21 cellular contexts compared by ENCODE assay signal in genomic region chr16:64172652-64173051, GRCh38.
DNase-seq lines count a peak whose midpoint lies in the region; TF ChIP-seq lines count a peak whose summit lies in the region.
"Had no signal": no experiment of that assay in that cellular context is flagged by ENCODE, and none has a peak within 500 bp of the region (broad histone marks: within the 10 kb centered on the region; RNA-seq: fewer than 3 reads in every experiment).

No MANE protein-coding gene starts in this region.

- H3K36me3 ChIP-seq in KMS-11 (ENCODE audit: insufficient read depth), result no peaks in the 10 kb centered on the region
- no peaks in the 10 kb centered on the region; the same call in 1 of the 2 replicates for H3K36me3 ChIP-seq in OCI-LY7 (ENCODE audit: insufficient read depth, low read length)
- H3K36me3 ChIP-seq: HAP-1 had no signal

- intact Hi-C loops in OCI-LY7 (cut with micrococcal nuclease; ENCODE audit: unreplicated experiment) (no loop called here), lower leg skin (cut with DNase I; ENCODE audit: low total_unique reads) (no loop called here)

- H3K9ac ChIP-seq in KMS-11, result no peak overlapping the region; the same call in 1 of the 2 replicates

- H3K27ac ChIP-seq in KMS-11 (peak overlapping the region; percentile 22; the same call in 1 of the 2 replicates), OCI-LY7 (ENCODE audit: low read depth, low read length, poor library complexity, severe bottlenecking) (no peak overlapping the region), cingulate gyrus (ENCODE audit: low read depth, low read length) (peak overlapping the region; percentile 4)
- H3K27ac ChIP-seq: 22Rv1, C4-2B had no signal

- TF ChIP-seq POLR2A in lower leg skin (IDR thresholded peaks at IDR 0.05), result no peak

- H3K9me3 ChIP-seq in OCI-LY7 (ENCODE audit: low read length), result peaks cover 15% of the 10 kb centered on the region; the same call in 1 of the 2 replicates
- H3K9me3 ChIP-seq: HAP-1 had no signal

- TF ChIP-seq CTCF in KMS-11 (conservative IDR thresholded peaks at IDR 0.05; ENCODE audit: low read depth, low read length), result no peak
- TF ChIP-seq CTCF in OCI-LY7 (conservative IDR thresholded peaks at IDR 0.05; ENCODE audit: low read length), result no peak
- no peak for TF ChIP-seq CTCF in lower leg skin (IDR thresholded peaks at IDR 0.05)

- H3K4me3 ChIP-seq in KMS-11 (IDR thresholded peaks at IDR 0.05; ENCODE audit: insufficient read depth, low read depth, low read length) (no peak overlapping the region), OCI-LY7 (ENCODE audit: low read depth, low read length, poor library complexity, severe bottlenecking) (peak overlapping the region; percentile 35), lower leg skin (ENCODE audit: low read depth, poor library complexity, severe bottlenecking) (no peak overlapping the region)
- H3K4me3 ChIP-seq: GM12878, GM23338, HAP-1 had no signal

- H3K4me2 ChIP-seq in KMS-11 (peak overlapping the region; percentile 70), OCI-LY7 (ENCODE audit: low read length) (peak overlapping the region; percentile 60)
- H3K4me2 ChIP-seq: GM23338 had no signal

- no peaks in the 10 kb centered on the region for H4K20me1 ChIP-seq in KMS-11 (ENCODE audit: insufficient read depth)
- H4K20me1 ChIP-seq in OCI-LY7 (ENCODE audit: insufficient read depth, low read length), result no peaks in the 10 kb centered on the region

- H3K4me1 ChIP-seq in KMS-11 (ENCODE audit: low read depth, poor library complexity, severe bottlenecking) (peaks cover 22% of the 10 kb centered on the region), OCI-LY7 (ENCODE audit: insufficient read depth, low read length, poor library complexity, severe bottlenecking) (peaks cover 14% of the 10 kb centered on the region)
- H3K4me1 ChIP-seq: HAP-1 had no signal

- H3K79me2 ChIP-seq in KMS-11 (ENCODE audit: insufficient read depth, low read depth), result no peaks in the 10 kb centered on the region
- no peaks in the 10 kb centered on the region for H3K79me2 ChIP-seq in OCI-LY7 (ENCODE audit: insufficient read depth, low read depth, low read length)

- POLR2A ChIA-PET in OCI-LY7 (lab: Charles Lee), result interaction anchor here (0.6 to 2.5 kb wide), 7 partner anchors 9 to 179 kb away, joined by 3 to 11 read pairs (median 3); no protein-coding TSS in a partner anchor

- CTCF ChIA-PET in OCI-LY7 (lab: Charles Lee; ENCODE audit: unreplicated experiment), result no interaction called here

- no TSS peak for BruUV-seq in OCI-LY7 (replicated peaks; lab: Mats Ljungman, UMichigan)

- no peaks in the 10 kb centered on the region for H3K27me3 ChIP-seq in KMS-11 (ENCODE audit: insufficient read depth, low read depth)

- H3K9me2 ChIP-seq in OCI-LY7 (ENCODE audit: insufficient read depth, low read length), result no peaks in the 10 kb centered on the region

- peak overlapping the region; percentile 30; the same call in 1 of the 2 replicates for H2AFZ ChIP-seq in KMS-11 (ENCODE audit: low read depth)
- peak overlapping the region; percentile 77 for H2AFZ ChIP-seq in OCI-LY7 (ENCODE audit: low read length)
- H2AFZ ChIP-seq: GM23338 had no signal

- 82 to 88% methylated on average over 3 of the region's 3 CpGs for WGBS in lower leg skin, 2 donors

- DNase-seq in NCI-H524 treated with DMSO at 0.1 percent for 48 hours (lab: John Stamatoyannopoulos, UW), result peak; percentile 16
- no peak for DNase-seq in OCI-LY7 (ENCODE audit: low spot score)
- DNase-seq in NCI-H69 (lab: John Stamatoyannopoulos, UW), result no peak
- no peak for DNase-seq in lower leg skin (ENCODE audit: low spot score in 2 of 2)
- DNase-seq in cerebellar cortex (ENCODE audit: low spot score), result no peak
- DNase-seq in C1 segment of cervical spinal cord (lab: John Stamatoyannopoulos, UW), result no peak
- DNase-seq: ACHN; CD4-positive, CD25-positive, alpha-beta regulatory T cell; CD8-positive, alpha-beta T cell; DMS 273 treated with DMSO at 0.1 percent for 48 hours; DMS79; EL; GDM1; HFFc6 had no signal
